Comparison of ENCODE assay signal across 14 cellular contexts in the genomic region with DNA sequence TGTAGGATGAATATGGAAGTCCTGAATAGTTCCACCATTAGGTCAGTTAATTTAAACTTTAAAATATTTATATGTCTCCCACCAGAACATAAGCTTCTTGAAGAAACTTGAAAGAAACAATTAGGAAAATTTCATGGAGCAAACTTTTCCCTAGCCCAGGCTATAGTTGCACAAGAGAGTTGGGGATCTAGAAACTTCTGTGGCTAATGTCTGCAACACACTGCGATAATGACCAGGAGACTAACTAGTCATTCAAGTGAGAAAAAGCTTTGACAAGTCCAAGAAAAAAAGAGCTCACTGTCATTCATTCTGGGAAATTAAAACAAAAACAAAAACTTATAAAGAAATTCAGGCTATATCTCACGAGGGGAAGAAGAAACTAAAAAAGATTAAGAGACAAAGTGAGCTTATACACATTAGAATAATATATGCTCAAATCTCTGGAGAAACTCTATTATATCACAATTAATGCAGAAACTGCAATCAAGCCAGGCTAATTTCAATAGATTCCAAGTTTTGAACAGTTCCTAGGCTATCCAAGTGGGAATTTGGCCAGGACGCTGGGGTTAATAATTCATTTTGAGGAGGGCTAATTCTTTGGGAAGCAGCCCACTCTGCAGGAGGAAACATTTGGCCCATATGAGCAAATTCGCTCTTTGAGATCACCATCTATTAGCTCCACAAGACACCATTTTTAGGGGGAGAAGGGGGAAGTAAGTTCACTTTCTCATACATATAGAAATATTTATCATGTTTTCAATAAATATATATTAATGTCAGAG.
"Had no signal": no experiment of that assay in that cellular context is flagged by ENCODE, and none has a peak within 500 bp of the region (broad histone marks: within the 10 kb centered on the region; RNA-seq: fewer than 3 reads in every experiment).

No MANE protein-coding gene starts in this region.

- H3K27ac ChIP-seq: ovary, thyroid gland had no signal

- DNase-seq: activated gamma-delta T cell; activated naive CD8-positive, alpha-beta T cell treated with anti-CD3 and anti-CD28 coated beads, Interleukin-2, amount 10 ng/mL, durations not matched to agents 7 days and 5 days; activated T-cell treated with anti-CD3 and anti-CD28 coated beads, Interleukin-2, amount 50 U/mL, for 4 hours; aorta; central memory CD4-positive, alpha-beta T cell; cortex of kidney; effector memory CD4-positive, alpha-beta T cell; glutamatergic neuron; mesendoderm; nephron progenitor cell; ovary; small intestine; thyroid gland had no signal

- H3K4me3 ChIP-seq: ovary, thyroid gland had no signal

- H3K9me3 ChIP-seq: ovary, thyroid gland had no signal

- H3K4me1 ChIP-seq: thyroid gland had no signal

- ATAC-seq: activated CD4-positive, CD25-positive, alpha-beta regulatory T cell treated with anti-CD3 and anti-CD28 coated beads, Interleukin-2, amount 50 U/mL, for 24 hours; activated T-cell treated with anti-CD3 and anti-CD28 coated beads, Interleukin-2, amount 50 U/mL, for 4 hours had no signal

- H3K27me3 ChIP-seq: ovary, thyroid gland had no signal

- H3K36me3 ChIP-seq: ovary, thyroid gland had no signal
